ENCODE assay signal across 9 cellular contexts in genomic region chr12:71415336-71416231, GRCh38. TPM values are rescaled to one million over a fixed set of nuclear protein-coding genes. Genes with fewer than 3 reads are reported as not detected.
DNase-seq lines count a peak whose midpoint lies in the region; ATAC-seq and TF ChIP-seq lines count a peak whose summit lies in the region.
"Had no signal": no experiment of that assay in that cellular context is flagged by ENCODE, and none has a peak within 500 bp of the region (broad histone marks: within the 10 kb centered on the region; RNA-seq: fewer than 3 reads in every experiment).

No MANE protein-coding gene starts in this region.

- TF ChIP-seq CTCF in AG09309 (IDR thresholded peaks at IDR 0.05; ENCODE audit: control insufficient read depth, insufficient read depth, low read depth, low read length, missing control alignments) (peak; percentile 75), GM12872 (IDR thresholded peaks at IDR 0.05; ENCODE audit: insufficient read depth, low read depth, low read length) (peak; percentile 71), esophagus muscularis mucosa (IDR thresholded peaks at IDR 0.05) (peak; percentile 26 to 62 (median 42)), nephron (IDR thresholded peaks at IDR 0.05; ENCODE audit: unreplicated experiment in 3 of 3) (peak; percentile 77 to 85 (median 78))

- no peak overlapping the region for H3K4me3 ChIP-seq in AG09309 (ENCODE audit: control insufficient read depth, low read depth, low read length)
- H3K4me3 ChIP-seq in esophagus muscularis mucosa = no peak overlapping the region

- H3K4me3 Mint-ChIP-seq in nephron = no peak overlapping the region

- WGBS in esophagus muscularis mucosa = 24% methylated on average over 7 of the region's 7 CpGs

- ATAC-seq in HG02588 (IDR thresholded peaks at IDR 0.05; ENCODE audit: unreplicated experiment) (peak; percentile 70), HG03280 (IDR thresholded peaks at IDR 0.05; ENCODE audit: unreplicated experiment) (no peak)

- TF ChIP-seq EP300 in esophagus muscularis mucosa (IDR thresholded peaks at IDR 0.05) = no peak

- no peak overlapping the region for H3K27ac Mint-ChIP-seq in nephron

- peaks cover 0 to 10% (median 0%) of the 10 kb centered on the region in 4 donors for H3K9me3 ChIP-seq in esophagus muscularis mucosa

- no peaks in the 10 kb centered on the region for H3K4me1 ChIP-seq in esophagus muscularis mucosa

- TF ChIP-seq POLR2A in esophagus muscularis mucosa (IDR thresholded peaks at IDR 0.05; ENCODE audit: low read depth) = no peak

- H3K27ac ChIP-seq in esophagus muscularis mucosa (replicated peaks in 1 of 4) = no peak overlapping the region

- no peaks in the 10 kb centered on the region for H3K36me3 ChIP-seq in esophagus muscularis mucosa

- H3K27me3 Mint-ChIP-seq in nephron (ENCODE audit: low read depth) = peaks cover 6% of the 10 kb centered on the region

- peaks cover 3% of the 10 kb centered on the region for H3K36me3 Mint-ChIP-seq in nephron (ENCODE audit: low read depth)

- H3K4me1 Mint-ChIP-seq in nephron = peaks cover 5% of the 10 kb centered on the region

- no peaks in the 10 kb centered on the region for H3K27me3 ChIP-seq in esophagus muscularis mucosa

- DNase-seq in AG09309 (ENCODE audit: low read depth) (no peak), MV-4-11 (lab: John Stamatoyannopoulos, UW) (peak; percentile 5), SKM-1 (lab: John Stamatoyannopoulos, UW; ENCODE audit: unreplicated experiment) (peak; percentile 2), esophagus muscularis mucosa (ENCODE audit: extremely low spot score) (no peak)

- H3K9me3 Mint-ChIP-seq in nephron = peaks cover 33% of the 10 kb centered on the region

- intact Hi-C loops in esophagus muscularis mucosa (cut with DNase I) = loop anchor here (5.0 kb wide), 2 partner anchors 222 to 327 kb away; no protein-coding TSS in a partner anchor

RNA-seq across cellular contexts. Expression of gene LGR5, which starts 24.0 kb away (rescaled TPM):
- under 1 TPM in 3 of 4 donors, not detected in 1; under 0.01 to 0.39 (median 0.34) TPM for total RNA-seq in esophagus muscularis mucosa
- total RNA-seq: mononuclear cell had no signal

Comparison
In these comparisons a context has a peak if more than half of its experiments do, and no peak if none do; other contexts are left out.
1. DNase-seq: peak in MV-4-11 (single experiment) and SKM-1 (single experiment); none in AG09309 (single experiment) and esophagus muscularis mucosa (single experiment).
2. Peak in every context shown above with its lines, with median percentiles within 50 percentile points of each other: CTCF ChIP-seq.